33 cellular contexts compared by ENCODE assay signal in the genomic region with DNA sequence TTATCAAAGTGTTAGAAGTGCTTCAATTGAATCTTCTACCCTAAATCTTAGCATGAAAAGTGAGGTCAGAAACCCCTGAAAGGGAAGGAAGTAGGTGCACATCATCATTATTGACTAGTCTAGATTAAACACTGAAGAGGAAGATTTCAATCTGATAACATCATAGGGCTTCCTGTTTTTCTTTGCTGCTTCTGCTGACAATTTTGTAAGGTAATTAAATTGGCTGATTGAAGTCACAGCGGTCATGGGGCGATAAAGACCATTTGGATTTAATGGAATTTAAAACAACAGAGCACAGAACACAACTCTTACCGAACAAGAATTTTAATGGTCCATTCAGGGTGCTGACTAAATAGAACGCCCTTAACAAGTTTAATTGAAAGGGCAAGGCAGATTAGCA. TPM values are rescaled to one million over a fixed set of nuclear protein-coding genes. Genes with fewer than 3 reads are reported as not detected.
"Had no signal": no experiment of that assay in that cellular context is flagged by ENCODE, and none has a peak within 500 bp of the region (broad histone marks: within the 10 kb centered on the region; RNA-seq: fewer than 3 reads in every experiment).

No MANE protein-coding gene starts in this region.

- H3K4me1 ChIP-seq: Peyer's patch had no signal

- H3K36me3 ChIP-seq: MG63, Peyer's patch had no signal

- H3K4me3 ChIP-seq: MG63, Peyer's patch had no signal

- DNase-seq: activated B cell treated with CpG ODN at 0.5 μM for 24 hours; activated CD4-positive, alpha-beta memory T cell treated with anti-CD3 and anti-CD28 coated beads for 36 hours; activated CD4-positive, alpha-beta T cell treated with anti-CD3 and anti-CD28 coated beads for 4 hours; activated CD4-positive, alpha-beta T cell treated with anti-CD3 and anti-CD28 coated beads, Interleukin-2, amount 50 U/mL, for 1 hour; activated CD4-positive, CD25-positive, alpha-beta regulatory T cell treated with anti-CD3 and anti-CD28 coated beads, Interleukin-2, amount 50 U/mL, for 72 hours; activated CD8-positive, alpha-beta memory T cell treated with anti-CD3 and anti-CD28 coated beads for 24 hours; activated CD8-positive, alpha-beta memory T cell treated with anti-CD3 and anti-CD28 coated beads, Interleukin-2, amount 10 ng/mL, durations not matched to agents 7 days and 5 days; activated CD8-positive, alpha-beta memory T cell treated with anti-CD3 and anti-CD28 coated beads, Interleukin-2, amount 50 U/mL, for 48 hours; activated effector memory CD4-positive, alpha-beta T cell treated with Interleukin-2 at 50 U/mL for 16 hours; activated naive CD4-positive, alpha-beta T cell treated with anti-CD3 and anti-CD28 coated beads, Interleukin-2, amount 10 ng/mL, durations not matched to agents 7 days and 5 days; activated naive CD8-positive, alpha-beta T cell treated with anti-CD3 and anti-CD28 coated beads, Interleukin-2, amount 50 U/mL, for 24 hours; activated T-cell treated with anti-CD3 and anti-CD28 coated beads, Interleukin-2, amount 50 U/mL, for 48 hours; anterior cingulate cortex; caudate nucleus; cerebellar nuclear complex; Kasumi-1; KG1; MG63; NCI-H1048; NCI-H1105 treated with DMSO at 0.1 percent for 48 hours; NCI-H1436; NCI-H1694 treated with DMSO at 0.1 percent for 48 hours; NCI-H2029; NCI-H510A; NCI-H526; PC-3; Peyer's patch; SIG-M5; T-cell; T-helper 17 cell had no signal

- H3K27ac ChIP-seq: Peyer's patch, RWPE1 had no signal

- ATAC-seq: activated CD8-positive, alpha-beta memory T cell treated with anti-CD3 and anti-CD28 coated beads, Interleukin-2, amount 10 ng/mL, durations not matched to agents 7 days and 5 days; activated naive CD8-positive, alpha-beta T cell treated with anti-CD3 and anti-CD28 coated beads, Interleukin-2, amount 50 U/mL, for 24 hours; PC-3; Right ventricle myocardium inferior; T-cell; T-helper 17 cell had no signal

- H3K9me3 ChIP-seq: MG63 had no signal

RNA-seq across cellular contexts. Expression of a gene that starts 11.3 kb away (rescaled TPM):
- total RNA-seq: activated CD4-positive, alpha-beta memory T cell treated with anti-CD3 and anti-CD28 coated beads for 36 hours; activated CD8-positive, alpha-beta memory T cell treated with anti-CD3 and anti-CD28 coated beads, Interleukin-2, amount 10 ng/mL, durations not matched to agents 7 days and 5 days; T-helper 17 cell had no signal
- polyA plus RNA-seq: IgD-negative memory B cell had no signal
